In genomic region chr3:50292924-50293801, GRCh38 we compare ENCODE assay signal across 8 cellular contexts. TPM values are rescaled to one million over a fixed set of nuclear protein-coding genes. Genes with fewer than 3 reads are reported as not detected.
DNase-seq lines count a peak whose midpoint lies in the region; ATAC-seq, FAIRE-seq and TF ChIP-seq lines count a peak whose summit lies in the region.

No MANE protein-coding gene starts in this region.

- no peak for DNase-seq in CD8-positive, alpha-beta memory T cell
- no peak for DNase-seq in Panc1 (ENCODE audit: low read depth, low spot score)
- no peak for DNase-seq in endothelial cell of umbilical vein (ENCODE audit: low read depth, low spot score)
- DNase-seq in neuronal stem cell (ENCODE audit: low spot score), result no peak
- no peak for DNase-seq in T1000 (lab: John Stamatoyannopoulos, UW)

- H2BK12ac ChIP-seq in neuronal stem cell (ENCODE audit: low read length), result no peak overlapping the region

- H4K8ac ChIP-seq in neuronal stem cell (ENCODE audit: low read depth, low read length), result peak overlapping the region; percentile 89

- no peaks in the 10 kb centered on the region for H4K20me1 ChIP-seq in endothelial cell of umbilical vein (replicated peaks; ENCODE audit: control insufficient read depth, extremely low read depth, insufficient read depth, low read length)

- peak overlapping the region; percentile 85 to 98 (median 96) for H3K27ac Mint-ChIP-seq in CD8-positive, alpha-beta memory T cell

- intact Hi-C loops in Panc1 (cut with micrococcal nuclease; ENCODE audit: unreplicated experiment) (no loop called here), endothelial cell of umbilical vein (cut with micrococcal nuclease) (loop anchor here (1.0 kb wide), 2 partner anchors 29 to 38 kb away; partner anchors contain the start of gene HYAL2)

- H3K9me3 ChIP-seq in CD8-positive, alpha-beta memory T cell (ENCODE audit: low read length), result no peaks in the 10 kb centered on the region
- no peaks in the 10 kb centered on the region for H3K9me3 ChIP-seq in Panc1 (ENCODE audit: control insufficient read depth, insufficient read depth, low read depth, low read length)
- no peaks in the 10 kb centered on the region for H3K9me3 ChIP-seq in endothelial cell of umbilical vein (replicated peaks; ENCODE audit: control insufficient read depth, insufficient read depth, low read length)
- H3K9me3 ChIP-seq in neuronal stem cell (replicated peaks in 1 of 2; ENCODE audit: control insufficient read depth in 2 of 2, insufficient read depth in 1 of 2, low read depth in 1 of 2, low read length in 2 of 2), result no peaks in the 10 kb centered on the region

- no peak overlapping the region for H2BK15ac ChIP-seq in neuronal stem cell (ENCODE audit: low read length)

- H3K4me1 ChIP-seq in CD8-positive, alpha-beta memory T cell (ENCODE audit: insufficient read depth, low read length), result peaks cover 26% of the 10 kb centered on the region
- H3K4me1 ChIP-seq in Panc1 (ENCODE audit: control insufficient read depth, insufficient read depth, low read length), result peaks cover 10% of the 10 kb centered on the region
- H3K4me1 ChIP-seq in endothelial cell of umbilical vein (ENCODE audit: control insufficient read depth, extremely low read depth, insufficient read depth, low read length), result peaks cover 13% of the 10 kb centered on the region
- H3K4me1 ChIP-seq in neuronal stem cell (ENCODE audit: control insufficient read depth in 2 of 2, insufficient read depth in 1 of 2, low read depth in 1 of 2, low read length in 2 of 2), result peaks cover 9 to 12% of the 10 kb centered on the region in 2 donors

- H4K91ac ChIP-seq in neuronal stem cell (ENCODE audit: low read depth, low read length, poor library complexity), result no peak overlapping the region

- H3K36me3 ChIP-seq in CD8-positive, alpha-beta memory T cell (ENCODE audit: insufficient read depth, low read length), result peaks cover 6% of the 10 kb centered on the region
- H3K36me3 ChIP-seq in Panc1 (ENCODE audit: control insufficient read depth, insufficient read depth, low read length), result no peaks in the 10 kb centered on the region
- peaks cover 2 to 20% of the 10 kb centered on the region in 2 experiments for H3K36me3 ChIP-seq in endothelial cell of umbilical vein (ENCODE audit: control insufficient read depth in 2 of 2, extremely low read depth in 1 of 2, insufficient read depth in 2 of 2, low read length in 2 of 2)
- H3K36me3 ChIP-seq in neuronal stem cell (replicated peaks in 1 of 2; ENCODE audit: control insufficient read depth in 2 of 2, insufficient read depth in 2 of 2, low read length in 2 of 2), result peaks cover 22 to 26% of the 10 kb centered on the region in 2 donors

- POLR2A ChIA-PET in CD8-positive, alpha-beta memory T cell (lab: Charles Lee), result interaction anchor here (0.6 to 2.8 kb wide), 12 partner anchors 12 to 274 kb away, joined by 3 to 11 read pairs (median 4); partner anchors contain the start of genes C3orf18, CYB561D2, GNAI2 and NPRL2
- POLR2A ChIA-PET in Panc1 (lab: Charles Lee), result no interaction called here
- POLR2A ChIA-PET in endothelial cell of umbilical vein (lab: Charles Lee), result interaction anchor here (1.4 kb wide), 1 partner anchor 35 kb away, joined by 4 read pairs; the partner anchor contains the start of gene TUSC2

- peaks cover 17% of the 10 kb centered on the region for H3K79me1 ChIP-seq in neuronal stem cell (ENCODE audit: low read depth, low read length)

- dilution Hi-C loops in endothelial cell of umbilical vein (cut with MboI; ENCODE audit: extremely low pct_ligation_motif_present, low sequenced_read_pairs), result no loop called here

- ATAC-seq in Panc1 (no peak), HG02885 (IDR thresholded peaks at IDR 0.05; ENCODE audit: poor library complexity, unreplicated experiment) (no peak), GM18907 (IDR thresholded peaks at IDR 0.05; ENCODE audit: unreplicated experiment) (no peak), GM19395 (IDR thresholded peaks at IDR 0.05; ENCODE audit: unreplicated experiment) (no peak)

- no peak for TF ChIP-seq POLR2A in endothelial cell of umbilical vein (IDR thresholded peaks at IDR 0.05; ENCODE audit: low read depth, low read length)

- no peaks in the 10 kb centered on the region for H3K9me3 Mint-ChIP-seq in CD8-positive, alpha-beta memory T cell

- no peak for FAIRE-seq in endothelial cell of umbilical vein (lab: Jason Lieb, UNC)

- H3K79me2 ChIP-seq in endothelial cell of umbilical vein (ENCODE audit: control insufficient read depth, insufficient read depth, low read length), result peaks cover 27% of the 10 kb centered on the region

- H3K9me1 ChIP-seq in endothelial cell of umbilical vein (replicated peaks; ENCODE audit: control insufficient read depth, extremely low read depth, insufficient read depth, low read length), result no peaks in the 10 kb centered on the region

- CTCF ChIA-PET in CD8-positive, alpha-beta memory T cell (lab: Charles Lee), result interaction anchor here (1.0 to 1.6 kb wide), 6 partner anchors 10 to 65 kb away, joined by 3 to 8 read pairs (median 3); partner anchors contain the start of gene TUSC2
- CTCF ChIA-PET in Panc1 (lab: Charles Lee), result interaction anchor here (0.6 to 0.7 kb wide), 2 partner anchors 28 to 67 kb away, joined by 3 read pairs; no protein-coding TSS in a partner anchor
- CTCF ChIA-PET in endothelial cell of umbilical vein (lab: Charles Lee), result interaction anchor here (1.5 to 2.4 kb wide), 4 partner anchors 14 to 47 kb away, joined by 5 to 18 read pairs (median 8); partner anchors contain the start of gene LSMEM2

- H3K23ac ChIP-seq in neuronal stem cell (ENCODE audit: low read depth, low read length, poor library complexity), result peak overlapping the region; percentile 81

- H2AFZ ChIP-seq in endothelial cell of umbilical vein (ENCODE audit: low read depth, low read length) (peak overlapping the region; percentile 47), neuronal stem cell (ENCODE audit: low read length) (peak overlapping the region; percentile 70)

- no CpG with 5 or more reads among the region's 14 CpGs for WGBS in neuronal stem cell (ENCODE audit: extremely low coverage in 2 of 2, insufficient read length in 2 of 2, insufficient replicate concordance in 1 of 2), 2 donors

- H3K27me3 ChIP-seq in CD8-positive, alpha-beta memory T cell (ENCODE audit: insufficient read depth, low read length, poor library complexity, severe bottlenecking), result no peaks in the 10 kb centered on the region
- H3K27me3 ChIP-seq in Panc1 (ENCODE audit: control insufficient read depth, insufficient read depth, low read length) (no peaks in the 10 kb centered on the region), endothelial cell of umbilical vein (ENCODE audit: control insufficient read depth in 2 of 2, insufficient read depth in 2 of 2, low read length in 2 of 2) (no peaks in the 10 kb centered on the region), neuronal stem cell (ENCODE audit: control insufficient read depth in 3 of 3, insufficient read depth in 3 of 3, low read depth in 1 of 3, low read length in 3 of 3) (no peaks in the 10 kb centered on the region)

- TF ChIP-seq CTCF in Panc1 (IDR thresholded peaks at IDR 0.05) (no peak), endothelial cell of umbilical vein (IDR thresholded peaks at IDR 0.05; ENCODE audit: extremely low read depth in 1 of 2, insufficient read depth in 1 of 2, low read depth in 1 of 2, low read length in 2 of 2) (no peak)

- H3K9ac ChIP-seq in endothelial cell of umbilical vein (replicated peaks; ENCODE audit: extremely low read depth, insufficient read depth, low read length) (peak overlapping the region; percentile 16), neuronal stem cell (ENCODE audit: low read depth, low read length, poor library complexity) (no peak overlapping the region)

- BruUV-seq in Panc1 (replicated peaks; lab: Mats Ljungman, UMichigan) (no TSS peak), endothelial cell of umbilical vein (replicated peaks; lab: Mats Ljungman, UMichigan) (TSS peak; percentile 56)

- H3K27ac ChIP-seq in CD8-positive, alpha-beta memory T cell (ENCODE audit: low read depth, low read length), result peak overlapping the region; percentile 62
- H3K27ac ChIP-seq in Panc1 (ENCODE audit: low read length), result peak overlapping the region; percentile 89
- peak overlapping the region; percentile 4 for H3K27ac ChIP-seq in endothelial cell of umbilical vein (ENCODE audit: insufficient read depth, low read depth, low read length)
- H3K27ac ChIP-seq in neuronal stem cell (replicated peaks; ENCODE audit: low read length), result no peak overlapping the region

- no peaks in the 10 kb centered on the region for H3K27me3 Mint-ChIP-seq in CD8-positive, alpha-beta memory T cell

- H3K36me3 Mint-ChIP-seq in CD8-positive, alpha-beta memory T cell, result peaks cover 0 to 35% (median 6%) of the 10 kb centered on the region in 3 donors

- H3K4me3 Mint-ChIP-seq in CD8-positive, alpha-beta memory T cell, result peak overlapping the region; percentile 82 to 93 (median 88)

- no peak overlapping the region for H2BK5ac ChIP-seq in neuronal stem cell (ENCODE audit: low read length)

- peaks cover 17 to 34% (median 20%) of the 10 kb centered on the region in 3 donors for H3K4me1 Mint-ChIP-seq in CD8-positive, alpha-beta memory T cell

- no peak overlapping the region for H3K4ac ChIP-seq in neuronal stem cell (ENCODE audit: low read length)

- in situ Hi-C loops in Panc1 (cut with HindIII; ENCODE audit: low pct_unique_long_range_greater_than_20kb, low sequenced_read_pairs), result no loop called here

- peak overlapping the region; percentile 85 for H3K18ac ChIP-seq in neuronal stem cell (ENCODE audit: low read length)

- H2AK5ac ChIP-seq in neuronal stem cell (ENCODE audit: low read depth, low read length), result peak overlapping the region; percentile 88

- no peak overlapping the region for H3K14ac ChIP-seq in neuronal stem cell (ENCODE audit: low read length)

- H3K4me2 ChIP-seq in endothelial cell of umbilical vein (ENCODE audit: insufficient read depth, low read length) (peak overlapping the region; percentile 26), neuronal stem cell (ENCODE audit: insufficient read depth, low read length, poor library complexity, severe bottlenecking) (peak overlapping the region; percentile 51)

- peak overlapping the region; percentile 80 for H3K4me3 ChIP-seq in CD8-positive, alpha-beta memory T cell (ENCODE audit: low read length)
- H3K4me3 ChIP-seq in Panc1 (ENCODE audit: low read depth in 2 of 2, low read length in 2 of 2), result peak overlapping the region; percentile 57 to 89
- no peak overlapping the region for H3K4me3 ChIP-seq in endothelial cell of umbilical vein (replicated peaks in 1 of 3; ENCODE audit: insufficient read depth in 1 of 3, low read depth in 1 of 3, low read length in 3 of 3)
- peak overlapping the region; percentile 28 to 99 for H3K4me3 ChIP-seq in neuronal stem cell (ENCODE audit: low read length in 2 of 2)

- no peak overlapping the region for H2BK120ac ChIP-seq in neuronal stem cell (ENCODE audit: low read depth, low read length)

RNA-seq across cellular contexts. Expression of gene IFRD2, which starts 0.9 kb away (rescaled TPM):
- total RNA-seq in CD8-positive, alpha-beta memory T cell, result 100 to 1,000 TPM; 191 to 192 TPM
- 66.8 TPM for polyA plus RNA-seq in CD8-positive, alpha-beta memory T cell
- 111 TPM for total RNA-seq in Panc1 (2021; ENCODE audit: unreplicated experiment)
- 113 TPM for polyA plus RNA-seq in Panc1 (2012; ENCODE audit: insufficient read length)
- total RNA-seq in endothelial cell of umbilical vein, result 109 and 111 TPM in 2 replicates
- polyA plus RNA-seq in endothelial cell of umbilical vein, result 99.4 and 101 TPM in 2 replicates
- 73.1 and 74.5 TPM in 2 replicates for polyA plus RNA-seq in endothelial cell of umbilical vein (2011; cell fraction: cytosol; rRNA removed)
- 207 and 228 TPM in 2 replicates for polyA plus RNA-seq in endothelial cell of umbilical vein (2011; cell fraction: nucleus; rRNA removed)
- polyA plus RNA-seq in endothelial cell of umbilical vein (2012), result 66.3 and 90.3 TPM in 2 replicates
- polyA minus RNA-seq in endothelial cell of umbilical vein, result 43.0 and 57.1 TPM in 2 replicates
- polyA minus RNA-seq in endothelial cell of umbilical vein (2011; cell fraction: cytosol; rRNA and poly(A)+ RNA removed), result 96.3 TPM
- polyA minus RNA-seq in endothelial cell of umbilical vein (2011; cell fraction: nucleus; rRNA and poly(A)+ RNA removed), result 40.2 and 42.9 TPM in 2 replicates
- 23.1 TPM for polyA plus RNA-seq in neuronal stem cell (2013, experiment 1 of 2)
- polyA plus RNA-seq in neuronal stem cell (2013, experiment 2 of 2), result 22.1 TPM

RNA-seq across cellular contexts. Expression of gene HYAL3, which starts 6.0 kb away (rescaled TPM):
- total RNA-seq in CD8-positive, alpha-beta memory T cell, result 1 to 10 TPM; 7.7 to 8.4 TPM
- 3.6 TPM for polyA plus RNA-seq in CD8-positive, alpha-beta memory T cell
- total RNA-seq in Panc1 (2021; ENCODE audit: unreplicated experiment) (3.9 TPM), endothelial cell of umbilical vein (3.8 and 4.8 TPM in 2 replicates)
- polyA plus RNA-seq in Panc1 (2012; ENCODE audit: insufficient read length), result 3.4 TPM
- polyA plus RNA-seq in endothelial cell of umbilical vein, result 11.5 and 12.8 TPM in 2 replicates
- polyA plus RNA-seq in endothelial cell of umbilical vein (2011; cell fraction: cytosol; rRNA removed), result 8.1 TPM in 2 replicates
- polyA plus RNA-seq in endothelial cell of umbilical vein (2011; cell fraction: nucleus; rRNA removed), result 6.4 and 8.0 TPM in 2 replicates
- polyA plus RNA-seq in endothelial cell of umbilical vein (2012), result 4.0 and 5.3 TPM in 2 replicates
- 4.0 and 5.6 TPM in 2 replicates for polyA minus RNA-seq in endothelial cell of umbilical vein
- 23.4 TPM for polyA minus RNA-seq in endothelial cell of umbilical vein (2011; cell fraction: cytosol; rRNA and poly(A)+ RNA removed)
- polyA minus RNA-seq in endothelial cell of umbilical vein (2011; cell fraction: nucleus; rRNA and poly(A)+ RNA removed), result 0.96 and 2.4 TPM in 2 replicates
- polyA plus RNA-seq in neuronal stem cell (2013, experiment 1 of 2), result 2.5 TPM
- polyA plus RNA-seq in neuronal stem cell (2013, experiment 2 of 2), result 2.0 TPM

RNA-seq across cellular contexts. Expression of gene NAA80, which starts 6.0 kb away (rescaled TPM):
- total RNA-seq in CD8-positive, alpha-beta memory T cell, result 10 to 100 TPM; 17.3 to 18.3 TPM
- polyA plus RNA-seq in CD8-positive, alpha-beta memory T cell, result 19.3 TPM
- total RNA-seq in Panc1 (2021; ENCODE audit: unreplicated experiment) (7.2 TPM), endothelial cell of umbilical vein (9.0 and 9.7 TPM in 2 replicates)
- 5.5 TPM for polyA plus RNA-seq in Panc1 (2012; ENCODE audit: insufficient read length)
- polyA plus RNA-seq in endothelial cell of umbilical vein, result 13.1 and 17.7 TPM in 2 replicates
- 5.4 and 6.5 TPM in 2 replicates for polyA plus RNA-seq in endothelial cell of umbilical vein (2011; cell fraction: cytosol; rRNA removed)
- polyA plus RNA-seq in endothelial cell of umbilical vein (2011; cell fraction: nucleus; rRNA removed), result 16.1 and 21.1 TPM in 2 replicates
- 8.5 and 8.6 TPM in 2 replicates for polyA plus RNA-seq in endothelial cell of umbilical vein (2012)
- polyA minus RNA-seq in endothelial cell of umbilical vein, result 6.2 and 6.8 TPM in 2 replicates
- 7.5 TPM for polyA minus RNA-seq in endothelial cell of umbilical vein (2011; cell fraction: cytosol; rRNA and poly(A)+ RNA removed)
- 4.4 and 5.0 TPM in 2 replicates for polyA minus RNA-seq in endothelial cell of umbilical vein (2011; cell fraction: nucleus; rRNA and poly(A)+ RNA removed)
- 16.7 TPM for polyA plus RNA-seq in neuronal stem cell (2013, experiment 1 of 2)
- polyA plus RNA-seq in neuronal stem cell (2013, experiment 2 of 2), result 16.1 TPM

RNA-seq across cellular contexts. Expression of gene HYAL1, which starts 10.2 kb away (rescaled TPM):
- under 1 TPM in 1 of 2 experiments, not detected in 1; 0.13 TPM for total RNA-seq in CD8-positive, alpha-beta memory T cell
- 0.81 TPM for polyA plus RNA-seq in CD8-positive, alpha-beta memory T cell
- total RNA-seq in Panc1 (2021; ENCODE audit: unreplicated experiment), result 0.18 TPM
- 0.24 TPM for polyA plus RNA-seq in Panc1 (2012; ENCODE audit: insufficient read length)
- total RNA-seq in endothelial cell of umbilical vein, result 1.6 and 2.2 TPM in 2 replicates
- 3.3 and 3.8 TPM in 2 replicates for polyA plus RNA-seq in endothelial cell of umbilical vein
- 1.7 and 1.8 TPM in 2 replicates for polyA plus RNA-seq in endothelial cell of umbilical vein (2011; cell fraction: cytosol; rRNA removed)
- 3.6 and 3.7 TPM in 2 replicates for polyA plus RNA-seq in endothelial cell of umbilical vein (2011; cell fraction: nucleus; rRNA removed)
- 0.65 and 0.68 TPM in 2 replicates for polyA plus RNA-seq in endothelial cell of umbilical vein (2012)
- polyA minus RNA-seq in endothelial cell of umbilical vein, result 2.3 and 4.3 TPM in 2 replicates
- polyA minus RNA-seq in endothelial cell of umbilical vein (2011; cell fraction: cytosol; rRNA and poly(A)+ RNA removed), result 27.9 TPM
- 2.5 and 4.9 TPM in 2 replicates for polyA minus RNA-seq in endothelial cell of umbilical vein (2011; cell fraction: nucleus; rRNA and poly(A)+ RNA removed)
- 1.6 TPM for polyA plus RNA-seq in neuronal stem cell (2013, experiment 1 of 2)
- polyA plus RNA-seq in neuronal stem cell (2013, experiment 2 of 2), result 1.6 TPM

RNA-seq across cellular contexts. Expression of gene LSMEM2, which starts 14.3 kb away (rescaled TPM):
- not detected for total RNA-seq in CD8-positive, alpha-beta memory T cell
- polyA plus RNA-seq in CD8-positive, alpha-beta memory T cell, result not detected
- total RNA-seq in Panc1 (2021; ENCODE audit: unreplicated experiment) (not detected), endothelial cell of umbilical vein (not detected in 2 replicates)
- polyA plus RNA-seq in Panc1 (2012; ENCODE audit: insufficient read length), result not detected
- polyA plus RNA-seq in endothelial cell of umbilical vein, result not detected in 2 replicates
- not detected in 2 replicates for polyA plus RNA-seq in endothelial cell of umbilical vein (2011; cell fraction: cytosol; rRNA removed)
- not detected in 2 replicates for polyA plus RNA-seq in endothelial cell of umbilical vein (2011; cell fraction: nucleus; rRNA removed)
- polyA plus RNA-seq in endothelial cell of umbilical vein (2012), result not detected in 2 replicates
- not detected in 2 replicates for polyA minus RNA-seq in endothelial cell of umbilical vein
- not detected for polyA minus RNA-seq in endothelial cell of umbilical vein (2011; cell fraction: cytosol; rRNA and poly(A)+ RNA removed)
- polyA minus RNA-seq in endothelial cell of umbilical vein (2011; cell fraction: nucleus; rRNA and poly(A)+ RNA removed), result not detected in 2 replicates
- 0.28 TPM for polyA plus RNA-seq in neuronal stem cell (2013, experiment 1 of 2)
- 0.21 TPM for polyA plus RNA-seq in neuronal stem cell (2013, experiment 2 of 2)

Comparison
In these comparisons a context has a peak if more than half of its experiments do, and no peak if none do; other contexts are left out.
1. H3K4me3 ChIP-seq: peak in CD8-positive, alpha-beta memory T cell (single experiment), Panc1 (2 of 2) and neuronal stem cell (2 of 2); none in endothelial cell of umbilical vein (0 of 3).